Comparison of ENCODE assay signal across 2 cellular contexts in genomic region chr10:132070724-132071123, GRCh38.
TF ChIP-seq lines count a peak whose summit lies in the region.

No MANE protein-coding gene starts in this region.

TF ChIP-seq in HepG2, 621 proteins besides CTCF, POLR2A, EP300 and RAD21:
- no peak for TF ChIP-seq ZNF33A (CRISPR knock-in tag; IDR thresholded peaks at IDR 0.05; ENCODE audit: borderline replicate concordance)
- peak; percentile 42 for TF ChIP-seq MAFF (IDR thresholded peaks at IDR 0.05; ENCODE audit: low read depth, low read length)
- no peak for TF ChIP-seq HDAC6 (IDR thresholded peaks at IDR 0.05; ENCODE audit: low read depth, low read length)
- TF ChIP-seq SYNCRIP (IDR thresholded peaks at IDR 0.05; ENCODE audit: insufficient read depth, low read depth, low read length): no peak
- TF ChIP-seq ZBTB34 (CRISPR knock-in tag; IDR thresholded peaks at IDR 0.05): no peak
- TF ChIP-seq ZNF549 (CRISPR knock-in tag; IDR thresholded peaks at IDR 0.05): no peak
- peak; percentile 64 to 77 for TF ChIP-seq MAFK (conservative IDR thresholded peaks at IDR 0.05 in 1 of 2, IDR thresholded peaks at IDR 0.05 in 1 of 2; ENCODE audit: low read length in 2 of 2)

TF ChIP-seq in K562, 482 proteins besides CTCF, POLR2A, EP300 and RAD21:
- TF ChIP-seq CXXC5 (CRISPR knock-in tag; IDR thresholded peaks at IDR 0.05) (no peak), ZNF551 (CRISPR knock-in tag; IDR thresholded peaks at IDR 0.05) (no peak), ELK3 (CRISPR knock-in tag; IDR thresholded peaks at IDR 0.05) (no peak), BDP1 (IDR thresholded peaks at IDR 0.05; ENCODE audit: insufficient read depth, insufficient read length) (no peak), KDM5B (IDR thresholded peaks at IDR 0.05; ENCODE audit: insufficient replicate concordance, low read depth, low read length) (no peak), MAFF (IDR thresholded peaks at IDR 0.05; ENCODE audit: low read length) (0 out of 2 replicates have a peak, but pooled peaks have one; percentile 12)
